20 cellular contexts compared by ENCODE assay signal in the genomic region with DNA sequence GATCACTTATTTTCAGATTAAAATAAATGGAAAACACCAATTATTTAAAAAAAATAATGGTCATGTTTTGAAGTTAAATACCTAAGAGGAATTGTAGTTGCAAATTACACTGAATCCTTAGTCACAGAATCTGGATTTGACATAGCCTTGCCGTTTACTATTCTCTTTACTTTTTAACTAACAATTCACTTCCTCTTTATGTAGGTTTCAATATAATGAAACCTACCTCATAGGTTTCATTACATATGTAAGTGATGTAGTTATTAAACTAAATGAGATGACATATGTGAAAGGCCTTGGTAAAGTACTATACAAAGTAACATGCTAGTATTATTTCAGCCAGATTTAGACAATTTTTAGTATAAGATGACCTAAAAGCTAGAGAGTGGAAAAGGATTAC.
"Had no signal": no experiment of that assay in that cellular context is flagged by ENCODE, and none has a peak within 500 bp of the region (broad histone marks: within the 10 kb centered on the region; RNA-seq: fewer than 3 reads in every experiment).

No MANE protein-coding gene starts in this region.

- H3K4me1 ChIP-seq: body of pancreas, heart left ventricle, sigmoid colon, stomach, transverse colon, uterus had no signal

- ATAC-seq: body of pancreas; heart left ventricle; left cardiac atrium; stimulated activated memory B cell treated with anti-CD40 and anti-IgM and Interleukin-4, amounts not matched to agents 10 μg/mL and 1 μg/mL and 100 μg/mL, for 72 hours had no signal

- DNase-seq: activated CD4-positive, alpha-beta memory T cell treated with anti-CD3 and anti-CD28 coated beads, Interleukin-2, amount 10 ng/mL, durations not matched to agents 7 days and 5 days; activated CD4-positive, alpha-beta T cell treated with anti-CD3 and anti-CD28 coated beads, Interleukin-2, amount 10 ng/mL, durations not matched to agents 24 days and 14 days; activated effector memory CD4-positive, alpha-beta T cell treated with anti-CD3 and anti-CD28 coated beads, Interleukin-2, amount 50 U/mL, for 16 hours; activated naive CD4-positive, alpha-beta T cell treated with anti-CD3 and anti-CD28 coated beads, Interleukin-2, amount 50 U/mL, for 16 hours; anterior cingulate cortex; body of pancreas; heart left ventricle; left cardiac atrium; posterior cingulate gyrus; sigmoid colon; stimulated activated CD4-positive, alpha-beta T cell treated with anti-CD3 and anti-CD28 coated beads, Interleukin-15, amount 100 ng/mL, for 24 hours; stomach; transverse colon; uterus had no signal

- H3K4me2 ChIP-seq: smooth muscle cell had no signal

- H3K27ac Mint-ChIP-seq: activated CD4-positive, alpha-beta memory T cell treated with anti-CD3 and anti-CD28 coated beads, Interleukin-2, amount 10 ng/mL, durations not matched to agents 7 days and 5 days; activated CD4-positive, alpha-beta T cell treated with anti-CD3 and anti-CD28 coated beads, Interleukin-2, amount 10 ng/mL, durations not matched to agents 24 days and 14 days; memory B cell; nephron; stimulated activated memory B cell treated with anti-CD40 and anti-IgM and Interleukin-4, amounts not matched to agents 10 μg/mL and 1 μg/mL and 100 μg/mL, for 72 hours had no signal

- H3K27me3 ChIP-seq: body of pancreas, sigmoid colon, uterus had no signal

- H3K9me3 Mint-ChIP-seq: activated CD4-positive, alpha-beta memory T cell treated with anti-CD3 and anti-CD28 coated beads, Interleukin-2, amount 10 ng/mL, durations not matched to agents 7 days and 5 days; activated CD4-positive, alpha-beta T cell treated with anti-CD3 and anti-CD28 coated beads, Interleukin-2, amount 10 ng/mL, durations not matched to agents 24 days and 14 days; memory B cell; nephron; stimulated activated memory B cell treated with anti-CD40 and anti-IgM and Interleukin-4, amounts not matched to agents 10 μg/mL and 1 μg/mL and 100 μg/mL, for 72 hours had no signal

- FAIRE-seq: islet of Langerhans had no signal

- H3K4me1 Mint-ChIP-seq: activated CD4-positive, alpha-beta T cell treated with anti-CD3 and anti-CD28 coated beads, Interleukin-2, amount 10 ng/mL, durations not matched to agents 24 days and 14 days; memory B cell; nephron; stimulated activated memory B cell treated with anti-CD40 and anti-IgM and Interleukin-4, amounts not matched to agents 10 μg/mL and 1 μg/mL and 100 μg/mL, for 72 hours had no signal

- H3K36me3 ChIP-seq: heart left ventricle, sigmoid colon, stomach, transverse colon, uterus had no signal

- H3K4me3 ChIP-seq: body of pancreas, heart left ventricle, sigmoid colon, smooth muscle cell, stomach, transverse colon, uterus had no signal

- H3K27ac ChIP-seq: body of pancreas, epithelial cell of prostate, heart left ventricle, sigmoid colon, stomach, transverse colon, uterus had no signal

- H3K4me3 Mint-ChIP-seq: activated CD4-positive, alpha-beta memory T cell treated with anti-CD3 and anti-CD28 coated beads, Interleukin-2, amount 10 ng/mL, durations not matched to agents 7 days and 5 days; activated CD4-positive, alpha-beta T cell treated with anti-CD3 and anti-CD28 coated beads, Interleukin-2, amount 10 ng/mL, durations not matched to agents 24 days and 14 days; memory B cell; nephron; stimulated activated memory B cell treated with anti-CD40 and anti-IgM and Interleukin-4, amounts not matched to agents 10 μg/mL and 1 μg/mL and 100 μg/mL, for 72 hours had no signal

- H3K9me3 ChIP-seq: body of pancreas, heart left ventricle, sigmoid colon, stomach, transverse colon, uterus had no signal

- H3K36me3 Mint-ChIP-seq: memory B cell; stimulated activated memory B cell treated with anti-CD40 and anti-IgM and Interleukin-4, amounts not matched to agents 10 μg/mL and 1 μg/mL and 100 μg/mL, for 72 hours had no signal
